Comparison of ENCODE assay signal across 8 cellular contexts in the genomic region with DNA sequence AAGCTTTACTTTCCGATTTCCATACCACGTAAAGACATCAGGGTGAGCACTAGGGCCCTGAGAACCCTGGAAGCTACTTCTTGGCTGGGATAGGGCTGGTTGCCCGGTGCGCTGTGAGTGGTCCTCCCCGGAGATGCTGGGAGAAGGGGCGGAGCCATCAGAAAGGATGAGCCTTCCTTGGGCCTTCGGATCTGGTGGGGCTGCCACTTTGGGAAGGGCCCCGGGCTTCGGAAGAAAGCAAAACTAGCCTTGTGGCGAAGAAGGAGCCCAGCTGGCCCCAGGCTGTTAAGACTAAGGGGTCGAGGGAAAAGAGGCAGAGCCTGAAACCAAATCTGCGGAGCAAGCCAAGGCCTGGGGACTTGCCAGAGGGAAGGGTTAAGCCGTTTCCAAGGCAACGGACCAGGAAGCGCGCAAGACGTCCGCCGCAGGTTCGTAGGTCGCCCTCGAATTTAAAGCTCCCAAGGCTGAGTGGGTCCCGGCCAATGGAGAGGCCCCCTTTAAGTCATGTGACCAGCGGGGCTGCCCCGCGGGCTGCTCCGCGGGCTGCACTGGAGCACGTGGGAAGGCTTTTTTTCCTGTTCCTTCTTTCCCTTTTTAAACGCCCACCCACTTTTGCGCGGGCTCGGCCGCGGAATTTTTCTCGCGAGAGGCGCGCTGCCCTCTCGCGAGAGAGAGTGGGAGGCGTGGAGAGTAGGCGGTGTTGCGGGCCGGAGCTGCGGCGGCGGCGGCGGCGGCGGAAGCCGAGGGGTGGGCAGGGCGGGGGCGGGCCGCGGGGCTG. TPM values are rescaled to one million over a fixed set of nuclear protein-coding genes. Genes with fewer than 3 reads are reported as not detected.
DNase-seq lines count a peak whose midpoint lies in the region; ATAC-seq and TF ChIP-seq lines count a peak whose summit lies in the region.

No MANE protein-coding gene starts in this region.

- H3K27me3 ChIP-seq in osteoblast (ENCODE audit: insufficient read depth, low read length) = no peaks in the 10 kb centered on the region
- no peaks in the 10 kb centered on the region for H3K27me3 ChIP-seq in thoracic aorta (replicated peaks; ENCODE audit: insufficient read depth)

- H3K36me3 ChIP-seq in osteoblast (ENCODE audit: insufficient read depth, low read length) (no peaks in the 10 kb centered on the region), thoracic aorta (no peaks in the 10 kb centered on the region)

- peak overlapping the region; percentile 83 for H3K4me2 ChIP-seq in osteoblast (ENCODE audit: insufficient read depth, low read length)

- peaks cover 35% of the 10 kb centered on the region for H3K36me3 Mint-ChIP-seq in activated naive CD8-positive, alpha-beta T cell treated with anti-CD3 and anti-CD28 coated beads for 36 hours

- DNase-seq in GM10266 (ENCODE audit: extremely low spot score) (peak; percentile 95), NCI-H1092 treated with DMSO at 0.1 percent for 48 hours (lab: John Stamatoyannopoulos, UW) (peak; percentile 92), SKM-1 (lab: John Stamatoyannopoulos, UW; ENCODE audit: unreplicated experiment) (peak; percentile 90), head of caudate nucleus (peak; percentile 95 to 99 (median 98)), osteoblast (ENCODE audit: insufficient read length, low spot score, missing footprints) (peak; percentile 97), thoracic aorta (ENCODE audit: low spot score) (peak; percentile 88)
- peak; percentile 95 for DNase-seq in activated naive CD8-positive, alpha-beta T cell treated with anti-CD3 and anti-CD28 coated beads for 36 hours

- no peaks in the 10 kb centered on the region for H3K27me3 Mint-ChIP-seq in activated naive CD8-positive, alpha-beta T cell treated with anti-CD3 and anti-CD28 coated beads for 36 hours

- H3K27ac Mint-ChIP-seq in activated naive CD8-positive, alpha-beta T cell treated with anti-CD3 and anti-CD28 coated beads for 36 hours = peak overlapping the region; percentile 98

- H3K27ac ChIP-seq in osteoblast (ENCODE audit: low read depth, low read length) = peak overlapping the region; percentile 93
- peak overlapping the region; percentile 68 to 75 for H3K27ac ChIP-seq in thoracic aorta

- H3K4me1 ChIP-seq in osteoblast (ENCODE audit: insufficient read depth, low read length) = peaks cover 26% of the 10 kb centered on the region
- peaks cover 15 to 19% of the 10 kb centered on the region in 2 donors for H3K4me1 ChIP-seq in thoracic aorta (ENCODE audit: control insufficient read depth in 1 of 2, low read depth in 2 of 2)

- intact Hi-C loops in head of caudate nucleus (cut with DNase I) = no loop called here

- H3K79me2 ChIP-seq in osteoblast (ENCODE audit: insufficient read depth, low read length) = peaks cover 45% of the 10 kb centered on the region

- H3K9me3 Mint-ChIP-seq in activated naive CD8-positive, alpha-beta T cell treated with anti-CD3 and anti-CD28 coated beads for 36 hours = peaks cover 2% of the 10 kb centered on the region

- H4K20me1 ChIP-seq in osteoblast (ENCODE audit: insufficient read depth, low read length) = no peaks in the 10 kb centered on the region

- H2AFZ ChIP-seq in osteoblast (ENCODE audit: low read length) = peak overlapping the region; percentile 99

- H3K4me3 ChIP-seq in osteoblast (ENCODE audit: insufficient read depth, low read length) (peak overlapping the region; percentile 92), thoracic aorta (peak overlapping the region; percentile 94)

- H3K4me3 Mint-ChIP-seq in activated naive CD8-positive, alpha-beta T cell treated with anti-CD3 and anti-CD28 coated beads for 36 hours = peak overlapping the region; percentile 86

- H3K9me3 ChIP-seq in osteoblast (ENCODE audit: low read depth, low read length) = no peaks in the 10 kb centered on the region
- H3K9me3 ChIP-seq in thoracic aorta = no peaks in the 10 kb centered on the region

- ATAC-seq in HG02623 (IDR thresholded peaks at IDR 0.05; ENCODE audit: unreplicated experiment) (peak; percentile 84), thoracic aorta (ENCODE audit: insufficient number of reproducible peaks, low FRiP score, low read depth) (peak; percentile 98)

- H3K4me1 Mint-ChIP-seq in activated naive CD8-positive, alpha-beta T cell treated with anti-CD3 and anti-CD28 coated beads for 36 hours = peaks cover 49% of the 10 kb centered on the region

- TF ChIP-seq CTCF in GM10266 (IDR thresholded peaks at IDR 0.05; ENCODE audit: control insufficient read depth, insufficient read depth, low read depth, missing control alignments) (no peak), osteoblast (IDR thresholded peaks at IDR 0.05; ENCODE audit: extremely low read depth, low read depth, low read length) (no peak), thoracic aorta (IDR thresholded peaks at IDR 0.05) (no peak)

RNA-seq across cellular contexts. Expression of a gene that starts 0.4 kb away (rescaled TPM):
- 10 to 100 TPM; 37.7 to 38.0 TPM for total RNA-seq in activated naive CD8-positive, alpha-beta T cell treated with anti-CD3 and anti-CD28 coated beads for 36 hours
- total RNA-seq in osteoblast = 29.3 and 30.1 TPM in 2 replicates
- total RNA-seq in thoracic aorta = 10 to 100 TPM; 28.7 to 37.1 TPM

Comparison
In these comparisons a context has a peak if more than half of its experiments do, and no peak if none do; other contexts are left out.
1. Peak in every context shown above with its lines: DNase-seq, ATAC-seq, H3K4me3 ChIP-seq and H3K27ac ChIP-seq.